27 cellular contexts compared by ENCODE assay signal in genomic region chr16:24114876-24115275, GRCh38.
"Had no signal": no experiment of that assay in that cellular context is flagged by ENCODE, and none has a peak within 500 bp of the region (broad histone marks: within the 10 kb centered on the region; RNA-seq: fewer than 3 reads in every experiment).

No MANE protein-coding gene starts in this region.

- H3K4me3 ChIP-seq: colonic mucosa, esophagus muscularis mucosa, heart right ventricle, left lung, ovary, psoas muscle, stomach, thyroid gland had no signal

- H3K36me3 ChIP-seq: colonic mucosa, esophagus muscularis mucosa, ovary, thyroid gland had no signal

- H3K9me3 Mint-ChIP-seq: natural killer cell had no signal

- H3K4me3 Mint-ChIP-seq: natural killer cell had no signal

- ATAC-seq: heart right ventricle, left cardiac atrium, left lung, natural killer cell, psoas muscle, right cardiac atrium had no signal

- FAIRE-seq: endothelial cell of umbilical vein, islet of Langerhans, small intestine had no signal

- H3K4me1 ChIP-seq: colonic mucosa, esophagus muscularis mucosa, left lung, psoas muscle, stomach, thyroid gland had no signal

- DNase-seq: colonic mucosa; dermis blood vessel endothelial cell; effector memory CD4-positive, alpha-beta T cell; foreskin melanocyte; glutamatergic neuron; heart right ventricle; hippocampal formation; left cardiac atrium; left lung; mesendoderm; natural killer cell; occipital lobe; ovary; posterior cingulate gyrus; psoas muscle; right cardiac atrium; small intestine; stimulated activated CD4-positive, alpha-beta T cell treated with anti-CD3 and anti-CD28 coated beads, Interleukin-15, amount 100 ng/mL, for 24 hours; stimulated activated CD4-positive, alpha-beta T cell treated with anti-CD3 and anti-CD28 coated beads, Interleukin-2, amount 100 ng/mL, for 48 hours; stimulated activated CD8-positive, alpha-beta memory T cell treated with anti-CD3 and anti-CD28 coated beads, Interleukin-4, amount 100 ng/mL, for 48 hours; stimulated activated naive CD4-positive, alpha-beta T cell treated with Interleukin-2 at 50 U/mL for 16 hours; stomach; thyroid gland; trophoblast cell had no signal

- H3K27me3 ChIP-seq: colonic mucosa, esophagus muscularis mucosa, left lung, ovary, stomach, thyroid gland had no signal

- H3K27ac ChIP-seq: colonic mucosa, esophagus muscularis mucosa, heart right ventricle, left lung, ovary, psoas muscle, stomach, thyroid gland had no signal

- H3K9me3 ChIP-seq: colonic mucosa, esophagus muscularis mucosa, heart right ventricle, left lung, ovary, psoas muscle, stomach, thyroid gland had no signal
